ENCODE assay signal across 8 cellular contexts in the genomic region with DNA sequence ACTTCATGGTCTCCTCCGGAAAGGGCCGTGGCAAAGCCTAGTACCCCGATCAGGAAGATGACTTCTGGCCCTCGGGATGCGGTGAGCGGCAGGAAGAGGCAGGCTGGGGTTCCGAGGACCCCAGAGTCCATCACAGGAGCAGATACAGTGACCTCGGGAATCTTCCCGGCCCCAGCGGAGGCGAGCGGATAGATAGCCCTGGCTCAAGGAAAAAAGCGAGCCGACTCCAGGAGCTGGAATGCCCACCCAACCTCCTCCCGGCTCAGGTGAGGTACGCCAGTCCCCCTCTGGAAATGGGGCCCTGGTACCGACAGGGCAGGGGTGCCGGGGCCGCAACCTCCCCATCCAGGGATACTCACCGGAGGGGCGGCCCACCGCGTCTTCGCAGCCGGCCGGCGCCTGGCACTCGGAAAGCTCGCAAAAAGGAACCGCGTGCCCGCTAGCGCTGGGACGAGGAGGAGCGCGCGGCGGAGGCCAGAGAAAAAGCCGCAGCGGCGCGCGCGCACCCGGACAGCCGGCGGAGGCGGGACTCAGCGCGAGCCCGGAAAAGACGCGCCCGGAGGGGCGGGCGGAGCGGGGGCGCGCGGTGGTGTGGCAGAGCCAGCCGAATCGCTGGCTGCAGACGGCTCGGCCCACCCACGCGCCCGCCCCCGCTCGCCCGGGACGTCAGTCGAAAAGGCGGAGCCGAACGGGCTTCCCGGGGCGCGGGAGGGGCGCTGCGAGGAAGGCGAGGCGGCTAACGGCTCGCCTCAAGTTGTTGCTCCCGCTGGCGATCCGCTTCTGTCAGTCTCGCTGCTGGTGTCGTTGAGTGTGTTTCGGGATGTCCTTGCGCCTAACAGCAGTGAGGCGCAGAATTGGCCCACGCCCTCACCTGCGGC. TPM values are rescaled to one million over a fixed set of nuclear protein-coding genes. Genes with fewer than 3 reads are reported as not detected.
A peak's percentile ranks its signal among the peaks of the same experiment; 100 is the strongest.
DNase-seq lines count a peak whose midpoint lies in the region; ATAC-seq, FAIRE-seq and TF ChIP-seq lines count a peak whose summit lies in the region.

TSS of gene ACSL4 (minus strand) at position 478 of the 878 bp plus-strand sequence. CDS start 49,894 bp downstream, outside the sequence.

- peaks cover 0 to 3% of the 10 kb centered on the region in 2 donors for H3K27me3 ChIP-seq in left lung

- no peaks in the 10 kb centered on the region for H3K36me3 ChIP-seq in left lung

- peak; percentile 33 for FAIRE-seq in GM19239 (lab: Jason Lieb, UNC)

- no peaks in the 10 kb centered on the region for H3K9me3 ChIP-seq in left lung

- peaks cover 0 to 28% of the 10 kb centered on the region in 2 donors for H3K4me1 ChIP-seq in left lung

- peak; percentile 78 for ATAC-seq in HG03457 (IDR thresholded peaks at IDR 0.05; ENCODE audit: unreplicated experiment)
- peak; percentile 99 for ATAC-seq in left lung

- H3K4me3 ChIP-seq in left lung = peak within 1 kb of the TSS; percentile 54 to 73

- DNase-seq in Ammon's horn (ENCODE audit: low spot score) = peak; percentile 88
- DNase-seq in GM19239 (ENCODE audit: insufficient read length, low spot score) = peak; percentile 35
- DNase-seq in NCI-H748 treated with DMSO at 0.1 percent for 48 hours (lab: John Stamatoyannopoulos, UW) = peak; percentile 33
- DNase-seq in activated CD4-positive, alpha-beta T cell treated with anti-CD3 and anti-CD28 coated beads, Interleukin-2, amount 50 U/mL, for 24 hours (ENCODE audit: low read depth in 1 of 2, low spot score in 1 of 2) = peak; percentile 63 to 69
- DNase-seq in dedifferentiated amniotic fluid mesenchymal stem cell (ENCODE audit: extremely low spot score) = peak; percentile 56
- DNase-seq in left lung = peak; percentile 93 to 96
- DNase-seq in stimulated activated CD4-positive, alpha-beta T cell treated with anti-CD3 and anti-CD28 coated beads, Interleukin-2, amount 100 ng/mL, for 4 hours (ENCODE audit: low read depth) = peak; percentile 87

- H3K27ac ChIP-seq in left lung = peak within 1 kb of the TSS; percentile 90 to 94

- TF ChIP-seq CTCF in left lung (IDR thresholded peaks at IDR 0.05) = no peak

- intact Hi-C loops in left lung (cut with DNase I) = no loop called here

RNA-seq across cellular contexts. Expression of gene ACSL4, which starts in this region (rescaled TPM):
- 10 to 100 TPM; 87.7 to 93.9 TPM for total RNA-seq in left lung

Comparison
In these comparisons a context has a peak if more than half of its experiments do, and no peak if none do; other contexts are left out.
1. Peak in every context shown above with its lines: DNase-seq, ATAC-seq, H3K4me3 ChIP-seq and H3K27ac ChIP-seq.
2. DNase-seq: peak in every context shown above with its lines; median percentile 94 in left lung; 88 in Ammon's horn; 87 in stimulated activated CD4-positive, alpha-beta T cell treated with anti-CD3 and anti-CD28 coated beads, Interleukin-2, amount 100 ng/mL, for 4 hours; 66 in activated CD4-positive, alpha-beta T cell treated with anti-CD3 and anti-CD28 coated beads, Interleukin-2, amount 50 U/mL, for 24 hours; 56 in dedifferentiated amniotic fluid mesenchymal stem cell; 35 in GM19239; 33 in NCI-H748 treated with DMSO at 0.1 percent for 48 hours.